20 cellular contexts compared by ENCODE assay signal in genomic region chr3:8595252-8595934, GRCh38. TPM values are rescaled to one million over a fixed set of nuclear protein-coding genes. Genes with fewer than 3 reads are reported as not detected.
DNase-seq lines count a peak whose midpoint lies in the region; ATAC-seq, FAIRE-seq and TF ChIP-seq lines count a peak whose summit lies in the region.
"Had no signal": no experiment of that assay in that cellular context is flagged by ENCODE, and none has a peak within 500 bp of the region (broad histone marks: within the 10 kb centered on the region; RNA-seq: fewer than 3 reads in every experiment).

No MANE protein-coding gene starts in this region.

- H3K4me3 ChIP-seq in left ventricle myocardium inferior (no peak overlapping the region), neuronal stem cell (ENCODE audit: low read length in 2 of 2) (no peak overlapping the region), upper lobe of right lung (no peak overlapping the region), pancreas (no peak overlapping the region)
- H3K4me3 ChIP-seq: GM12878, GM23338, MG63, Peyer's patch had no signal

- H2AK5ac ChIP-seq in neuronal stem cell (ENCODE audit: low read depth, low read length) = no peak overlapping the region

- FAIRE-seq in pancreas (lab: Jason Lieb, UNC) = no peak
- FAIRE-seq: GM12878, GM19239 had no signal

- H3K9me3 ChIP-seq in left ventricle myocardium inferior (replicated peaks) (no peaks in the 10 kb centered on the region), neuronal stem cell (replicated peaks in 1 of 2; ENCODE audit: control insufficient read depth in 2 of 2, insufficient read depth in 1 of 2, low read depth in 1 of 2, low read length in 2 of 2) (no peaks in the 10 kb centered on the region), upper lobe of right lung (no peaks in the 10 kb centered on the region), pancreas (no peaks in the 10 kb centered on the region)
- H3K9me3 ChIP-seq: Caco-2, MG63, Peyer's patch had no signal

- H2BK120ac ChIP-seq in neuronal stem cell (ENCODE audit: low read depth, low read length) = no peak overlapping the region

- DNase-seq in stimulated activated naive CD8-positive, alpha-beta T cell treated with anti-CD3 and anti-CD28 coated beads, Interleukin-15, amount 100 ng/mL, for 72 hours = no peak
- no peak for DNase-seq in stimulated activated naive CD8-positive, alpha-beta T cell treated with anti-CD3 and anti-CD28 coated beads, Interleukin-15, Interleukin-2, amounts not matched to agents 100 U/mL and 50 U/mL, for 24 hours
- DNase-seq in left ventricle myocardium inferior (peak; percentile 36), neuronal stem cell (ENCODE audit: low spot score) (no peak), upper lobe of right lung (no peak), NCI-H2029 (lab: John Stamatoyannopoulos, UW) (no peak), pancreas (no peak)
- no peak for DNase-seq in stimulated activated CD4-positive, alpha-beta T cell treated with anti-CD3 and anti-CD28 coated beads, Interleukin-4, amount 100 ng/mL, for 4 hours
- DNase-seq: Caco-2, DMS53, MG63, NCI-H1092 treated with DMSO at 0.1 percent for 48 hours, NCI-H1930, NCI-H510A treated with DMSO at 0.1 percent for 48 hours, Peyer's patch, SHP77 treated with DMSO at 0.1 percent for 48 hours had no signal

- intact Hi-C loops in left ventricle myocardium inferior (cut with micrococcal nuclease) = no loop called here
- intact Hi-C loops in upper lobe of right lung (cut with DNase I) = no loop called here
- intact Hi-C loops in pancreas (cut with DNase I) = no loop called here

- no peaks in the 10 kb centered on the region for H3K27me3 ChIP-seq in left ventricle myocardium inferior (ENCODE audit: low read depth)
- no peaks in the 10 kb centered on the region for H3K27me3 ChIP-seq in neuronal stem cell (ENCODE audit: control insufficient read depth in 3 of 3, insufficient read depth in 3 of 3, low read depth in 1 of 3, low read length in 3 of 3)
- H3K27me3 ChIP-seq in upper lobe of right lung = no peaks in the 10 kb centered on the region
- H3K27me3 ChIP-seq in pancreas = no peaks in the 10 kb centered on the region
- H3K27me3 ChIP-seq: MG63, Peyer's patch had no signal

- no peak overlapping the region for H3K27ac Mint-ChIP-seq in stimulated activated naive CD8-positive, alpha-beta T cell treated with anti-CD3 and anti-CD28 coated beads, Interleukin-15, amount 100 ng/mL, for 72 hours
- H3K27ac Mint-ChIP-seq: GM23338 had no signal

- H4K91ac ChIP-seq in neuronal stem cell (ENCODE audit: low read depth, low read length, poor library complexity) = no peak overlapping the region

- H3K4me3 Mint-ChIP-seq in stimulated activated naive CD8-positive, alpha-beta T cell treated with anti-CD3 and anti-CD28 coated beads, Interleukin-15, amount 100 ng/mL, for 72 hours = no peak overlapping the region
- H3K4me3 Mint-ChIP-seq: GM23338 had no signal

- peak overlapping the region; percentile 4 for H3K23ac ChIP-seq in neuronal stem cell (ENCODE audit: low read depth, low read length, poor library complexity)

- no peaks in the 10 kb centered on the region for H3K4me1 Mint-ChIP-seq in stimulated activated naive CD8-positive, alpha-beta T cell treated with anti-CD3 and anti-CD28 coated beads, Interleukin-15, amount 100 ng/mL, for 72 hours
- H3K4me1 Mint-ChIP-seq: GM23338 had no signal

- H4K8ac ChIP-seq in neuronal stem cell (ENCODE audit: low read depth, low read length) = no peak overlapping the region

- H3K36me3 ChIP-seq in left ventricle myocardium inferior (no peaks in the 10 kb centered on the region), neuronal stem cell (replicated peaks in 1 of 2; ENCODE audit: control insufficient read depth in 2 of 2, insufficient read depth in 2 of 2, low read length in 2 of 2) (no peaks in the 10 kb centered on the region), upper lobe of right lung (no peaks in the 10 kb centered on the region), pancreas (no peaks in the 10 kb centered on the region)
- H3K36me3 ChIP-seq: MG63, Peyer's patch had no signal

- H3K4me1 ChIP-seq in left ventricle myocardium inferior = peaks cover 44% of the 10 kb centered on the region
- peaks cover 2% of the 10 kb centered on the region in 2 donors for H3K4me1 ChIP-seq in neuronal stem cell (ENCODE audit: control insufficient read depth in 2 of 2, insufficient read depth in 1 of 2, low read depth in 1 of 2, low read length in 2 of 2)
- H3K4me1 ChIP-seq in upper lobe of right lung = no peaks in the 10 kb centered on the region
- H3K4me1 ChIP-seq in pancreas = no peaks in the 10 kb centered on the region
- H3K4me1 ChIP-seq: Caco-2, Peyer's patch had no signal

- no CpG with 5 or more reads among the region's 9 CpGs for WGBS in neuronal stem cell (ENCODE audit: extremely low coverage in 2 of 2, insufficient read length in 2 of 2, insufficient replicate concordance in 1 of 2), 2 donors
- WGBS in pancreas, 2 donors = 79 to 85% methylated on average over 9 of the region's 9 CpGs

- no peaks in the 10 kb centered on the region for H3K27me3 Mint-ChIP-seq in stimulated activated naive CD8-positive, alpha-beta T cell treated with anti-CD3 and anti-CD28 coated beads, Interleukin-15, amount 100 ng/mL, for 72 hours

- TF ChIP-seq CTCF in left ventricle myocardium inferior (IDR thresholded peaks at IDR 0.05; ENCODE audit: borderline replicate concordance) (no peak), upper lobe of right lung (IDR thresholded peaks at IDR 0.05) (no peak), pancreas (IDR thresholded peaks at IDR 0.05) (no peak)

- no peak overlapping the region for H3K4ac ChIP-seq in neuronal stem cell (ENCODE audit: low read length)

- no peak overlapping the region for H3K9ac ChIP-seq in neuronal stem cell (ENCODE audit: low read depth, low read length, poor library complexity)
- H3K9ac ChIP-seq: KMS-11 had no signal

- no peaks in the 10 kb centered on the region for H3K9me3 Mint-ChIP-seq in stimulated activated naive CD8-positive, alpha-beta T cell treated with anti-CD3 and anti-CD28 coated beads, Interleukin-15, amount 100 ng/mL, for 72 hours
- H3K9me3 Mint-ChIP-seq: GM23338 had no signal

- no peak overlapping the region for H2BK12ac ChIP-seq in neuronal stem cell (ENCODE audit: low read length)

- no peak overlapping the region for H3K4me2 ChIP-seq in neuronal stem cell (ENCODE audit: insufficient read depth, low read length, poor library complexity, severe bottlenecking)
- H3K4me2 ChIP-seq: GM23338, KMS-11 had no signal

- H3K79me1 ChIP-seq in neuronal stem cell (ENCODE audit: low read depth, low read length) = no peaks in the 10 kb centered on the region

- H2BK5ac ChIP-seq in neuronal stem cell (ENCODE audit: low read length) = no peak overlapping the region

- no peak overlapping the region for H3K18ac ChIP-seq in neuronal stem cell (ENCODE audit: low read length)

- ATAC-seq in stimulated activated naive CD8-positive, alpha-beta T cell treated with anti-CD3 and anti-CD28 coated beads, Interleukin-15, amount 100 ng/mL, for 72 hours = peak; percentile 19
- ATAC-seq in stimulated activated naive CD8-positive, alpha-beta T cell treated with anti-CD3 and anti-CD28 coated beads, Interleukin-15, Interleukin-2, amounts not matched to agents 100 U/mL and 50 U/mL, for 24 hours = no peak
- ATAC-seq in upper lobe of right lung (peak; percentile 19), pancreas (no peak)
- ATAC-seq: GM12878, GM23338 had no signal

- peak overlapping the region; percentile 26 for H3K14ac ChIP-seq in neuronal stem cell (ENCODE audit: low read length)

- no peak overlapping the region for H2AFZ ChIP-seq in neuronal stem cell (ENCODE audit: low read length)
- H2AFZ ChIP-seq: GM23338 had no signal

- no peak overlapping the region for H2BK15ac ChIP-seq in neuronal stem cell (ENCODE audit: low read length)

- H3K27ac ChIP-seq in left ventricle myocardium inferior (replicated peaks) = peak overlapping the region; percentile 30
- H3K27ac ChIP-seq in neuronal stem cell (replicated peaks; ENCODE audit: low read length) = no peak overlapping the region
- H3K27ac ChIP-seq in upper lobe of right lung = no peak overlapping the region
- H3K27ac ChIP-seq in pancreas = no peak overlapping the region
- H3K27ac ChIP-seq: KMS-11, Peyer's patch had no signal

RNA-seq across cellular contexts. Expression of gene SSUH2, which starts 49.2 kb away (rescaled TPM):
- total RNA-seq in left ventricle myocardium inferior = 1.1 TPM
- 1.8 TPM for polyA plus RNA-seq in neuronal stem cell (2013, experiment 1 of 2)
- polyA plus RNA-seq in neuronal stem cell (2013, experiment 2 of 2) = 1.4 TPM
- not detected for total RNA-seq in upper lobe of right lung
- under 1 TPM; 0.06 to 0.78 (median 0.16) TPM for total RNA-seq in pancreas
- polyA plus RNA-seq in pancreas = 1 to 10 TPM in 1 of 2 donors, under 1 TPM in 1; 0.42 to 1.8 TPM
- total RNA-seq: GM12878 had no signal

Comparison
In these comparisons a context has a peak if more than half of its experiments do, and no peak if none do; other contexts are left out.
1. ATAC-seq: peak in stimulated activated naive CD8-positive, alpha-beta T cell treated with anti-CD3 and anti-CD28 coated beads, Interleukin-15, amount 100 ng/mL, for 72 hours (single experiment) and upper lobe of right lung (single experiment); none in stimulated activated naive CD8-positive, alpha-beta T cell treated with anti-CD3 and anti-CD28 coated beads, Interleukin-15, Interleukin-2, amounts not matched to agents 100 U/mL and 50 U/mL, for 24 hours (single experiment) and pancreas (0 of 4).